Comparison of ENCODE assay signal across 22 cellular contexts in the genomic region with DNA sequence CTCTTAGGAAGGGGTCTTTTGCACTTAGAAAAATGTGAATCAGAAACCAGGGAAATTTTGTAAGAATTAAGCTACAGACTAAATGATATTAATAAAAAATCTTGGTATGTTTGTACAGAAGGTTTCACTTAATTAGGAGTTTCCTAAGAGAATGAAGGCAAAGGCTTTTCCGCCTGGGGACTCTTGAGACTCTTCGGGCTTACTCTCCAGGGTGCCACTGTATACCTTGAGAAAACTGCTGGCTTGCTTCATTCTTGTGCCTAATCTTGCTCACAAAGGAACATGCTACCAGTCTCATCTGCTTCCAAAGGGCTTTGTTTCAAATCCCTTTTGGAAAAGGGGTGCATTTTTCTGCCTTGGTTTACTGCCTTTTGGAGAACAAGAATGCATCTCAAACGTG. TPM values are rescaled to one million over a fixed set of nuclear protein-coding genes. Genes with fewer than 3 reads are reported as not detected.
DNase-seq lines count a peak whose midpoint lies in the region; ATAC-seq and TF ChIP-seq lines count a peak whose summit lies in the region.
"Had no signal": no experiment of that assay in that cellular context is flagged by ENCODE, and none has a peak within 500 bp of the region (broad histone marks: within the 10 kb centered on the region; RNA-seq: fewer than 3 reads in every experiment).

No MANE protein-coding gene starts in this region.

- H3K27me3 ChIP-seq in trophoblast cell (ENCODE audit: insufficient read depth, low read length), result no peaks in the 10 kb centered on the region

- CTCF ChIA-PET in activated CD8-positive, alpha-beta T cell treated with anti-CD3 and anti-CD28 coated beads, Interleukin-2, amount 10 ng/mL, durations not matched to agents 7 days and 5 days (lab: Charles Lee), result interaction anchor here (1.1 to 4.0 kb wide), 3 partner anchors 12 to 296 kb away, joined by 3 to 14 read pairs (median 3); no protein-coding TSS in a partner anchor
- CTCF ChIA-PET in activated CD8-positive, alpha-beta T cell treated with anti-CD3 and anti-CD28 coated beads for 36 hours (lab: Charles Lee), result interaction anchor here (1.0 to 3.4 kb wide), 4 partner anchors 11 to 261 kb away, joined by 3 to 23 read pairs (median 3); no protein-coding TSS in a partner anchor

- H3K27ac ChIP-seq in SK-N-MC, result peak overlapping the region; percentile 74; the same call in 1 of the 2 replicates
- peak overlapping the region; percentile 51 for H3K27ac ChIP-seq in mesodermal cell (ENCODE audit: low read depth, low read length, severe bottlenecking)
- no peak overlapping the region for H3K27ac ChIP-seq in trophoblast cell (ENCODE audit: low read depth, low read length)
- H3K27ac ChIP-seq: C4-2B, KMS-11, PC-9 had no signal

- H3K9ac ChIP-seq in SK-N-MC (ENCODE audit: insufficient read length), result peak overlapping the region; percentile 3
- H3K9ac ChIP-seq in trophoblast cell (ENCODE audit: low read length), result no peak overlapping the region
- H3K9ac ChIP-seq: KMS-11 had no signal

- no peaks in the 10 kb centered on the region for H3K9me3 Mint-ChIP-seq in activated CD8-positive, alpha-beta T cell treated with anti-CD3 and anti-CD28 coated beads, Interleukin-2, amount 10 ng/mL, durations not matched to agents 7 days and 5 days (ENCODE audit: insufficient read depth)
- H3K9me3 Mint-ChIP-seq in activated CD8-positive, alpha-beta T cell treated with anti-CD3 and anti-CD28 coated beads for 36 hours, result no peaks in the 10 kb centered on the region
- no peaks in the 10 kb centered on the region for H3K9me3 Mint-ChIP-seq in osteocyte (ENCODE audit: unreplicated experiment)
- H3K9me3 Mint-ChIP-seq: CD8-positive, alpha-beta memory T cell had no signal

- no peaks in the 10 kb centered on the region for H3K9me3 ChIP-seq in SK-N-MC (ENCODE audit: low read depth, low read length)
- no peaks in the 10 kb centered on the region for H3K9me3 ChIP-seq in mesodermal cell (ENCODE audit: control insufficient read depth, low read length)
- H3K9me3 ChIP-seq in trophoblast cell (ENCODE audit: insufficient read depth, low read depth, low read length), result no peaks in the 10 kb centered on the region

- no peak overlapping the region for H2BK120ac ChIP-seq in trophoblast cell (ENCODE audit: insufficient read depth, low read length, poor library complexity)

- no peaks in the 10 kb centered on the region for H3K79me1 ChIP-seq in trophoblast cell (ENCODE audit: low read length)

- no peak overlapping the region for H4K12ac ChIP-seq in trophoblast cell (ENCODE audit: low read depth, low read length)

- H3K27ac Mint-ChIP-seq in activated CD8-positive, alpha-beta T cell treated with anti-CD3 and anti-CD28 coated beads, Interleukin-2, amount 10 ng/mL, durations not matched to agents 7 days and 5 days, result no peak overlapping the region
- no peak overlapping the region for H3K27ac Mint-ChIP-seq in activated CD8-positive, alpha-beta T cell treated with anti-CD3 and anti-CD28 coated beads for 36 hours
- peak overlapping the region; percentile 21 for H3K27ac Mint-ChIP-seq in osteocyte (ENCODE audit: unreplicated experiment)

- H3K4me3 ChIP-seq in SK-N-MC, result peak overlapping the region; percentile 58
- H3K4me3 ChIP-seq in mesodermal cell (ENCODE audit: extremely low read depth, insufficient read depth, low read length, poor library complexity, severe bottlenecking), result no peak overlapping the region
- H3K4me3 ChIP-seq in trophoblast cell (ENCODE audit: low read depth, low read length), result no peak overlapping the region
- H3K4me3 ChIP-seq: PC-9 had no signal

- H3K79me2 ChIP-seq in trophoblast cell (ENCODE audit: control insufficient read depth, insufficient read depth, low read length, poor library complexity), result no peaks in the 10 kb centered on the region

- no peak overlapping the region for H3K23ac ChIP-seq in trophoblast cell (ENCODE audit: low read length)

- no peak overlapping the region for H3K14ac ChIP-seq in trophoblast cell (ENCODE audit: low read length)

- no peak for TF ChIP-seq CTCF in activated CD8-positive, alpha-beta T cell treated with anti-CD3 and anti-CD28 coated beads for 36 hours (IDR thresholded peaks at IDR 0.05)
- TF ChIP-seq CTCF in osteocyte (IDR thresholded peaks at IDR 0.05), result no peak

- no peak overlapping the region for H2AFZ ChIP-seq in trophoblast cell (ENCODE audit: insufficient read depth, low read length, poor library complexity)
- H2AFZ ChIP-seq: PC-9 had no signal

- no peak overlapping the region for H4K91ac ChIP-seq in trophoblast cell (ENCODE audit: low read depth, low read length)

- H3K4me1 ChIP-seq in mesodermal cell (ENCODE audit: control insufficient read depth, insufficient read depth, low read length, poor library complexity, severe bottlenecking) (peaks cover 50% of the 10 kb centered on the region), trophoblast cell (ENCODE audit: control insufficient read depth in 1 of 2, insufficient read depth in 2 of 2, low read length in 2 of 2) (no peaks in the 10 kb centered on the region)

- WGBS in mesodermal cell (ENCODE audit: insufficient coverage in 2 of 2), 2 experiments, result 51 to 65% methylated on average over 3 of the region's 3 CpGs
- no CpG with 5 or more reads among the region's 3 CpGs for WGBS in trophoblast cell (ENCODE audit: extremely low coverage, insufficient coverage, insufficient read length)

- no peak overlapping the region for H2BK12ac ChIP-seq in trophoblast cell (ENCODE audit: low read length)

- H3K4me1 Mint-ChIP-seq in activated CD8-positive, alpha-beta T cell treated with anti-CD3 and anti-CD28 coated beads, Interleukin-2, amount 10 ng/mL, durations not matched to agents 7 days and 5 days (ENCODE audit: low read depth), result peaks cover 15% of the 10 kb centered on the region
- H3K4me1 Mint-ChIP-seq in activated CD8-positive, alpha-beta T cell treated with anti-CD3 and anti-CD28 coated beads for 36 hours (ENCODE audit: low read depth), result peaks cover 12% of the 10 kb centered on the region
- H3K4me1 Mint-ChIP-seq in osteocyte (ENCODE audit: unreplicated experiment), result peaks cover 56% of the 10 kb centered on the region

- no peak overlapping the region for H4K8ac ChIP-seq in trophoblast cell (ENCODE audit: low read depth, low read length)

- H3K36me3 ChIP-seq in SK-N-MC (ENCODE audit: insufficient read depth, low read length) (no peaks in the 10 kb centered on the region), mesodermal cell (ENCODE audit: control insufficient read depth, insufficient read depth, low read length) (peaks cover 13% of the 10 kb centered on the region), trophoblast cell (ENCODE audit: control insufficient read depth in 1 of 2, insufficient read depth in 2 of 2, low read length in 2 of 2) (peaks cover 8 to 12% of the 10 kb centered on the region in 2 experiments)

- no peak overlapping the region for H3K18ac ChIP-seq in trophoblast cell (ENCODE audit: low read length)

- no peak overlapping the region for H3K4me3 Mint-ChIP-seq in activated CD8-positive, alpha-beta T cell treated with anti-CD3 and anti-CD28 coated beads, Interleukin-2, amount 10 ng/mL, durations not matched to agents 7 days and 5 days
- no peak overlapping the region for H3K4me3 Mint-ChIP-seq in activated CD8-positive, alpha-beta T cell treated with anti-CD3 and anti-CD28 coated beads for 36 hours
- no peak overlapping the region for H3K4me3 Mint-ChIP-seq in osteocyte (ENCODE audit: unreplicated experiment)
- H3K4me3 Mint-ChIP-seq: CD8-positive, alpha-beta memory T cell had no signal

- POLR2A ChIA-PET in activated CD8-positive, alpha-beta T cell treated with anti-CD3 and anti-CD28 coated beads, Interleukin-2, amount 10 ng/mL, durations not matched to agents 7 days and 5 days (lab: Charles Lee), result interaction anchor here (0.8 to 1.1 kb wide), 2 partner anchors 24 to 50 kb away, joined by 3 read pairs; partner anchors contain the start of gene ACTR2
- POLR2A ChIA-PET in activated CD8-positive, alpha-beta T cell treated with anti-CD3 and anti-CD28 coated beads for 36 hours (lab: Charles Lee), result interaction anchor here (0.6 to 2.3 kb wide), 4 partner anchors 9 to 148 kb away, joined by 3 to 6 read pairs (median 4); no protein-coding TSS in a partner anchor

- peaks cover 21% of the 10 kb centered on the region for H3K36me3 Mint-ChIP-seq in activated CD8-positive, alpha-beta T cell treated with anti-CD3 and anti-CD28 coated beads, Interleukin-2, amount 10 ng/mL, durations not matched to agents 7 days and 5 days (ENCODE audit: low read depth)
- peaks cover 9% of the 10 kb centered on the region for H3K36me3 Mint-ChIP-seq in activated CD8-positive, alpha-beta T cell treated with anti-CD3 and anti-CD28 coated beads for 36 hours (ENCODE audit: low read depth)
- peaks cover 26% of the 10 kb centered on the region for H3K36me3 Mint-ChIP-seq in osteocyte (ENCODE audit: unreplicated experiment)

- peak; percentile 5 for DNase-seq in activated CD8-positive, alpha-beta T cell treated with anti-CD3 and anti-CD28 coated beads, Interleukin-2, amount 10 ng/mL, durations not matched to agents 7 days and 5 days
- DNase-seq in activated CD8-positive, alpha-beta T cell treated with anti-CD3 and anti-CD28 coated beads for 36 hours, result no peak
- DNase-seq in SK-N-MC (ENCODE audit: low read depth, low spot score) (peak; percentile 70), osteocyte (ENCODE audit: extremely low spot score, unreplicated experiment) (no peak), DMS 273 (lab: John Stamatoyannopoulos, UW; ENCODE audit: unreplicated experiment) (no peak), trophoblast cell (no peak), GM19240 (ENCODE audit: insufficient read length, low spot score) (no peak)
- DNase-seq: CD8-positive, alpha-beta memory T cell; EL; GF-D8; HCEC 1CT; NCI-H1092 treated with DMSO at 0.1 percent for 48 hours; NCI-H1436 treated with DMSO at 0.1 percent for 48 hours; NCI-H1930; NCI-H226; NCI-H748 treated with DMSO at 0.1 percent for 48 hours; PC-9; RPMI8226; SHP77 had no signal

- H2AK5ac ChIP-seq in trophoblast cell (ENCODE audit: low read length), result no peak overlapping the region

- no peak overlapping the region for H2BK5ac ChIP-seq in trophoblast cell (ENCODE audit: low read depth, low read length, poor library complexity)

- peaks cover 2% of the 10 kb centered on the region for H3K27me3 Mint-ChIP-seq in activated CD8-positive, alpha-beta T cell treated with anti-CD3 and anti-CD28 coated beads, Interleukin-2, amount 10 ng/mL, durations not matched to agents 7 days and 5 days (ENCODE audit: low read depth)
- H3K27me3 Mint-ChIP-seq in activated CD8-positive, alpha-beta T cell treated with anti-CD3 and anti-CD28 coated beads for 36 hours, result no peaks in the 10 kb centered on the region
- H3K27me3 Mint-ChIP-seq in osteocyte (ENCODE audit: unreplicated experiment), result no peaks in the 10 kb centered on the region
- H3K27me3 Mint-ChIP-seq: CD8-positive, alpha-beta memory T cell had no signal

- no peak for ATAC-seq in activated CD8-positive, alpha-beta T cell treated with anti-CD3 and anti-CD28 coated beads, Interleukin-2, amount 10 ng/mL, durations not matched to agents 7 days and 5 days
- ATAC-seq in activated CD8-positive, alpha-beta T cell treated with anti-CD3 and anti-CD28 coated beads for 36 hours, result no peak

- intact Hi-C loops in activated CD8-positive, alpha-beta T cell treated with anti-CD3 and anti-CD28 coated beads for 36 hours (cut with micrococcal nuclease), result no loop called here

- H3K4ac ChIP-seq in trophoblast cell (ENCODE audit: low read depth, low read length), result no peak overlapping the region

- H3K4me2 ChIP-seq in trophoblast cell (ENCODE audit: low read length), result no peak overlapping the region
- H3K4me2 ChIP-seq: KMS-11, PC-9 had no signal

RNA-seq across cellular contexts. Expression of gene ACTR2, which starts 49.5 kb away (rescaled TPM):
- 100 to 1,000 TPM; 478 to 493 TPM for total RNA-seq in activated CD8-positive, alpha-beta T cell treated with anti-CD3 and anti-CD28 coated beads, Interleukin-2, amount 10 ng/mL, durations not matched to agents 7 days and 5 days
- 100 to 1,000 TPM; 331 to 341 TPM for total RNA-seq in activated CD8-positive, alpha-beta T cell treated with anti-CD3 and anti-CD28 coated beads for 36 hours
- polyA plus RNA-seq in mesodermal cell (2013, experiment 1 of 2), result 186 TPM
- 195 TPM for polyA plus RNA-seq in mesodermal cell (2013, experiment 2 of 2)
- total RNA-seq in osteocyte, result 277 and 295 TPM in 2 replicates
- polyA plus RNA-seq in trophoblast cell (2013), result 122 and 125 TPM in 2 replicates

Comparison
In these comparisons a context has a peak if more than half of its experiments do, and no peak if none do; other contexts are left out.
1. DNase-seq: peak in activated CD8-positive, alpha-beta T cell treated with anti-CD3 and anti-CD28 coated beads, Interleukin-2, amount 10 ng/mL, durations not matched to agents 7 days and 5 days (single experiment) and SK-N-MC (single experiment); none in activated CD8-positive, alpha-beta T cell treated with anti-CD3 and anti-CD28 coated beads for 36 hours (single experiment), osteocyte (single experiment), DMS 273 (single experiment), trophoblast cell (0 of 2) and GM19240 (single experiment).